In genomic region chr14:90061849-90062794, GRCh38 we compare ENCODE assay signal across 8 cellular contexts. TPM values are rescaled to one million over a fixed set of nuclear protein-coding genes. Genes with fewer than 3 reads are reported as not detected.
A peak's percentile ranks its signal among the peaks of the same experiment; 100 is the strongest.
DNase-seq lines count a peak whose midpoint lies in the region; ATAC-seq and TF ChIP-seq lines count a peak whose summit lies in the region.

Gene KCNK13 (plus strand): TSS chr14:90061994. CDS start chr14:90062206, 212 bp downstream.

- H3K9me3 ChIP-seq in right lobe of liver (no peaks in the 10 kb centered on the region), thymus (ENCODE audit: control insufficient read depth) (peaks cover 1% of the 10 kb centered on the region)

- DNase-seq in activated CD4-positive, alpha-beta T cell treated with anti-CD3 and anti-CD28 coated beads, Interleukin-2, amount 10 ng/mL, durations not matched to agents 7 days and 5 days: peak; percentile 16
- DNase-seq in activated CD4-positive, alpha-beta T cell treated with anti-CD3 and anti-CD28 coated beads for 1 hour: no peak
- peak; percentile 70 for DNase-seq in NOMO-1 treated with DMSO at 0.1 percent for 48 hours (lab: John Stamatoyannopoulos, UW; ENCODE audit: unreplicated experiment)
- DNase-seq in cardiac fibroblast (ENCODE audit: low read depth in 2 of 2): no peak
- peak in 1 of 3 donors; percentile 40 for DNase-seq in right lobe of liver
- no peak for DNase-seq in NCI-H1048 (lab: John Stamatoyannopoulos, UW)
- DNase-seq in activated effector memory CD4-positive, alpha-beta T cell treated with Interleukin-2 at 50 U/mL for 16 hours: no peak

- H3K4me3 Mint-ChIP-seq in activated CD4-positive, alpha-beta T cell treated with anti-CD3 and anti-CD28 coated beads, Interleukin-2, amount 10 ng/mL, durations not matched to agents 7 days and 5 days: peak within 1 kb of the TSS; percentile 65

- POLR2A ChIA-PET in activated CD4-positive, alpha-beta T cell treated with anti-CD3 and anti-CD28 coated beads, Interleukin-2, amount 10 ng/mL, durations not matched to agents 7 days and 5 days (lab: Charles Lee): no interaction called here

- H3K36me3 ChIP-seq in right lobe of liver (no peaks in the 10 kb centered on the region), thymus (ENCODE audit: control insufficient read depth, insufficient read depth) (no peaks in the 10 kb centered on the region)

- intact Hi-C loops in right lobe of liver (cut with DNase I): no loop called here

- no peak for TF ChIP-seq CTCF in cardiac fibroblast (IDR thresholded peaks at IDR 0.05; ENCODE audit: low read depth, low read length)
- no peak for TF ChIP-seq CTCF in right lobe of liver (IDR thresholded peaks at IDR 0.05)

- H3K27me3 ChIP-seq in right lobe of liver: peaks cover 0 to 12% of the 10 kb centered on the region in 2 donors
- H3K27me3 ChIP-seq in thymus (ENCODE audit: control insufficient read depth, insufficient read depth): peaks cover 50% of the 10 kb centered on the region

- H3K27ac ChIP-seq in right lobe of liver (no peak within 1 kb of the TSS), thymus (ENCODE audit: low read depth) (no peak within 1 kb of the TSS)

- WGBS in right lobe of liver (ENCODE audit: insufficient coverage, low coverage, low lambda C conversion rate, missing lambda C conversion rate): 6% methylated on average over 20 of the region's 94 CpGs
- 1% methylated on average over 94 of the region's 94 CpGs for WGBS in thymus

- peaks cover 24% of the 10 kb centered on the region for H3K4me1 Mint-ChIP-seq in activated CD4-positive, alpha-beta T cell treated with anti-CD3 and anti-CD28 coated beads, Interleukin-2, amount 10 ng/mL, durations not matched to agents 7 days and 5 days

- peaks cover 64% of the 10 kb centered on the region for H3K27me3 Mint-ChIP-seq in activated CD4-positive, alpha-beta T cell treated with anti-CD3 and anti-CD28 coated beads, Interleukin-2, amount 10 ng/mL, durations not matched to agents 7 days and 5 days

- H3K27ac Mint-ChIP-seq in activated CD4-positive, alpha-beta T cell treated with anti-CD3 and anti-CD28 coated beads, Interleukin-2, amount 10 ng/mL, durations not matched to agents 7 days and 5 days: no peak within 1 kb of the TSS

- peak; percentile 48 to 66 (median 58) for ATAC-seq in right lobe of liver

- no peak for TF ChIP-seq POLR2A in right lobe of liver (IDR thresholded peaks at IDR 0.05)

- CTCF ChIA-PET in activated CD4-positive, alpha-beta T cell treated with anti-CD3 and anti-CD28 coated beads, Interleukin-2, amount 10 ng/mL, durations not matched to agents 7 days and 5 days (lab: Charles Lee): no interaction called here

- peaks cover 0 to 26% (median 0%) of the 10 kb centered on the region in 4 donors for H3K4me1 ChIP-seq in right lobe of liver
- H3K4me1 ChIP-seq in thymus (ENCODE audit: control insufficient read depth, insufficient read depth, low read length): peaks cover 11% of the 10 kb centered on the region

- H3K9me3 Mint-ChIP-seq in activated CD4-positive, alpha-beta T cell treated with anti-CD3 and anti-CD28 coated beads, Interleukin-2, amount 10 ng/mL, durations not matched to agents 7 days and 5 days: no peaks in the 10 kb centered on the region

- H3K36me3 Mint-ChIP-seq in activated CD4-positive, alpha-beta T cell treated with anti-CD3 and anti-CD28 coated beads, Interleukin-2, amount 10 ng/mL, durations not matched to agents 7 days and 5 days (ENCODE audit: low read depth): no peaks in the 10 kb centered on the region

- H3K4me3 ChIP-seq in cardiac fibroblast (replicated peaks in 1 of 2; ENCODE audit: low read depth in 2 of 2, low read length in 2 of 2) (peak within 1 kb of the TSS; percentile 34 to 49), right lobe of liver (peak within 1 kb of the TSS; percentile 37 to 49 (median 39)), thymus (ENCODE audit: low read length) (peak within 1 kb of the TSS; percentile 50)

RNA-seq across cellular contexts. Expression of gene KCNK13, which starts in this region (rescaled TPM):
- not detected for total RNA-seq in activated CD4-positive, alpha-beta T cell treated with anti-CD3 and anti-CD28 coated beads, Interleukin-2, amount 10 ng/mL, durations not matched to agents 7 days and 5 days
- total RNA-seq in right lobe of liver: 1 to 10 TPM in 1 of 6 experiments, under 1 TPM in 5; 0.30 to 1.2 (median 0.36) TPM
- 1.0 TPM for polyA plus RNA-seq in thymus

Comparison
In these comparisons a context has a peak if more than half of its experiments do, and no peak if none do; other contexts are left out.
1. Peak in DNase-seq in activated CD4-positive, alpha-beta T cell treated with anti-CD3 and anti-CD28 coated beads, Interleukin-2, amount 10 ng/mL, durations not matched to agents 7 days and 5 days; RNA of the gene not detected or under 1 TPM.